1 cellular context compared by ENCODE assay signal in genomic region chr19:54345938-54346386, GRCh38.
TF ChIP-seq lines count a peak whose summit lies in the region.

No MANE protein-coding gene starts in this region.

TF ChIP-seq in GM12878, 131 proteins besides CTCF, POLR2A, EP300 and RAD21 (continued from another document and continues in another):
- TF ChIP-seq E4F1 (IDR thresholded peaks at IDR 0.05; ENCODE audit: borderline replicate concordance, partially characterized antibody) (no peak), ZBED1 (IDR thresholded peaks at IDR 0.05; ENCODE audit: borderline replicate concordance) (peak; percentile 77), RAD51 (IDR thresholded peaks at IDR 0.05) (peak; percentile 86), E2F4 (IDR thresholded peaks at IDR 0.05; ENCODE audit: low read depth, low read length) (no peak), TCF3 (IDR thresholded peaks at IDR 0.05; ENCODE audit: borderline replicate concordance, insufficient read depth, low read depth, low read length) (no peak), BACH1 (IDR thresholded peaks at IDR 0.05; ENCODE audit: borderline replicate concordance) (peak; percentile 58; the same call in 1 of the 2 replicates), ETV6 (conservative IDR thresholded peaks at IDR 0.05 in 1 of 2, IDR thresholded peaks at IDR 0.05 in 1 of 2; ENCODE audit: borderline replicate concordance in 1 of 2, low read depth in 1 of 2) (peak in 1 of 2 experiments; percentile 88; a peak in 2 of 4 replicates), ESRRA (IDR thresholded peaks at IDR 0.05; ENCODE audit: low read length) (no peak), LARP7 (IDR thresholded peaks at IDR 0.05) (no peak), HDAC6 (IDR thresholded peaks at IDR 0.05; ENCODE audit: unreplicated experiment) (no peak), MEF2B (IDR thresholded peaks at IDR 0.05; ENCODE audit: partially characterized antibody, poor library complexity, severe bottlenecking) (peak; percentile 99), KAT2A (conservative IDR thresholded peaks at IDR 0.05; ENCODE audit: control insufficient read depth, low read depth, low read length) (no peak), GABPA (IDR thresholded peaks at IDR 0.05; ENCODE audit: low read depth) (no peak), E2F8 (IDR thresholded peaks at IDR 0.05; ENCODE audit: low read depth, partially characterized antibody) (no peak), IRF4 (IDR thresholded peaks at IDR 0.05; ENCODE audit: low read depth, low read length) (peak; percentile 70; the same call in 1 of the 2 replicates), CEBPB (IDR thresholded peaks at IDR 0.05; ENCODE audit: borderline replicate concordance in 1 of 2, low read depth in 2 of 2, low read length in 2 of 2) (0 out of 4 replicates have a peak, but pooled peaks of 1 of the 2 experiments have one; percentile 42), SMARCA5 (IDR thresholded peaks at IDR 0.05) (peak; percentile 62; the same call in 1 of the 2 replicates), POLR2AphosphoS5 (IDR thresholded peaks at IDR 0.05; ENCODE audit: low read length) (no peak), PML (IDR thresholded peaks at IDR 0.05; ENCODE audit: low read length) (no peak), EGR1 (IDR thresholded peaks at IDR 0.05; ENCODE audit: borderline replicate concordance in 1 of 2, low read depth in 2 of 2, low read length in 2 of 2) (peak in 1 of 2 experiments; percentile 50; a peak in 1 of 3 replicates), MTA3 (IDR thresholded peaks at IDR 0.05; ENCODE audit: borderline replicate concordance, low read length) (peak; percentile 81), USF2 (IDR thresholded peaks at IDR 0.05; ENCODE audit: borderline replicate concordance, low read depth, low read length) (peak; percentile 19; the same call in 1 of the 2 replicates), ZZZ3 (IDR thresholded peaks at IDR 0.05; ENCODE audit: control insufficient read depth, insufficient read length, low read depth) (no peak), DPF2 (IDR thresholded peaks at IDR 0.05) (peak; percentile 97), TBL1XR1 (IDR thresholded peaks at IDR 0.05; ENCODE audit: low read depth, low read length) (peak; percentile 74; the same call in 1 of the 2 replicates), SKIL (IDR thresholded peaks at IDR 0.05; ENCODE audit: low read depth, poor library complexity, severe bottlenecking) (peak; percentile 61), ZNF24 (IDR thresholded peaks at IDR 0.05) (peak; percentile 58; the same call in 1 of the 2 replicates), POU2F2 (IDR thresholded peaks at IDR 0.05; ENCODE audit: borderline replicate concordance, low read depth, low read length) (no peak), KDM1A (IDR thresholded peaks at IDR 0.05; ENCODE audit: borderline replicate concordance) (no peak), TCF12 (IDR thresholded peaks at IDR 0.05; ENCODE audit: low read depth, low read length) (peak; percentile 69; the same call in 1 of the 2 replicates), ZNF207 (IDR thresholded peaks at IDR 0.05; ENCODE audit: borderline replicate concordance) (no peak), BCL3 (IDR thresholded peaks at IDR 0.05; ENCODE audit: borderline replicate concordance, insufficient read depth, low read depth, low read length, poor library complexity, severe bottlenecking) (peak; percentile 69), MYB (IDR thresholded peaks at IDR 0.05; ENCODE audit: borderline replicate concordance, low read depth, low read length) (0 out of 2 replicates have a peak, but pooled peaks have one; percentile 29), CREB1 (IDR thresholded peaks at IDR 0.05; ENCODE audit: low read depth) (peak; percentile 49; the same call in 1 of the 2 replicates), CHD2 (IDR thresholded peaks at IDR 0.05; ENCODE audit: borderline replicate concordance, low read depth, low read length) (peak; percentile 60; the same call in 1 of the 2 replicates), PKNOX1 (IDR thresholded peaks at IDR 0.05) (no peak), BHLHE40 (IDR thresholded peaks at IDR 0.05; ENCODE audit: borderline replicate concordance in 1 of 2, low read depth in 2 of 2, low read length in 1 of 2) (peak; percentile 66 to 67), NR2F1 (conservative IDR thresholded peaks at IDR 0.05) (peak; percentile 79), SPI1 (IDR thresholded peaks at IDR 0.05; ENCODE audit: borderline replicate concordance, insufficient read depth, low read depth, low read length) (peak; percentile 95), NBN (IDR thresholded peaks at IDR 0.05) (0 out of 2 replicates have a peak, but pooled peaks have one; percentile 61), EZH2 (IDR thresholded peaks at IDR 0.05; ENCODE audit: borderline replicate concordance, control insufficient read depth, low read depth, low read length) (no peak), ZBTB40 (IDR thresholded peaks at IDR 0.05; ENCODE audit: borderline replicate concordance) (no peak), NFIC (IDR thresholded peaks at IDR 0.05; ENCODE audit: low read depth, low read length) (peak; percentile 88; the same call in 1 of the 2 replicates), BMI1 (IDR thresholded peaks at IDR 0.05; ENCODE audit: borderline replicate concordance) (peak; percentile 84; the same call in 1 of the 2 replicates), MYC (IDR thresholded peaks at IDR 0.05; ENCODE audit: insufficient read depth, insufficient read length, insufficient replicate concordance, low read length, severe bottlenecking) (no peak), RUNX3 (IDR thresholded peaks at IDR 0.05; ENCODE audit: low read length) (peak; percentile 94), GATAD2B (conservative IDR thresholded peaks at IDR 0.05; ENCODE audit: low read depth) (peak; percentile 99), MXI1 (IDR thresholded peaks at IDR 0.05; ENCODE audit: low read depth, low read length) (peak; percentile 68; the same call in 1 of the 2 replicates), YBX1 (IDR thresholded peaks at IDR 0.05) (no peak), RBBP5 (conservative IDR thresholded peaks at IDR 0.05) (no peak)
